14 cellular contexts compared by ENCODE assay signal in genomic region chr10:100715445-100716385, GRCh38. TPM values are rescaled to one million over a fixed set of nuclear protein-coding genes. Genes with fewer than 3 reads are reported as not detected.
A peak's percentile ranks its signal among the peaks of the same experiment; 100 is the strongest.
DNase-seq lines count a peak whose midpoint lies in the region; ATAC-seq and TF ChIP-seq lines count a peak whose summit lies in the region.
"Had no signal": no experiment of that assay in that cellular context is flagged by ENCODE, and none has a peak within 500 bp of the region (broad histone marks: within the 10 kb centered on the region; RNA-seq: fewer than 3 reads in every experiment).

No MANE protein-coding gene starts in this region.

- peak overlapping the region; percentile 57 for H3K4me2 ChIP-seq in H9 (ENCODE audit: insufficient read depth, insufficient read length, low read length)

- no peak overlapping the region for H2AK5ac ChIP-seq in H9 (ENCODE audit: insufficient read length, low read length)

- TF ChIP-seq CTCF in H9 (conservative IDR thresholded peaks at IDR 0.05): no peak

- no peaks in the 10 kb centered on the region for H3K36me3 ChIP-seq in rectal smooth muscle tissue (ENCODE audit: control insufficient read depth, insufficient read depth, low read length)

- no peak overlapping the region for H3K14ac ChIP-seq in H9 (ENCODE audit: insufficient read depth, low read length)

- no peak overlapping the region for H3T11ph ChIP-seq in H9 (ENCODE audit: low read length)

- H3K18ac ChIP-seq in H9 (ENCODE audit: insufficient read length, low read depth, low read length): no peak overlapping the region

- ATAC-seq in activated T-helper 17 cell treated with anti-CD3 and anti-CD28 coated beads, Interleukin-2, amount 50 U/mL, for 72 hours (replicated peaks): no peak
- ATAC-seq in GM21529 (IDR thresholded peaks at IDR 0.05; ENCODE audit: unreplicated experiment): no peak
- ATAC-seq in GM19455 (IDR thresholded peaks at IDR 0.05; ENCODE audit: unreplicated experiment): no peak

- H4K5ac ChIP-seq in H9 (ENCODE audit: insufficient read length, low read depth, low read length): no peak overlapping the region

- peaks cover 6 to 15% of the 10 kb centered on the region in 2 experiments for H3K4me1 Mint-ChIP-seq in H9
- H3K4me1 Mint-ChIP-seq in activated T-helper 17 cell treated with anti-CD3 and anti-CD28 coated beads, Interleukin-2, amount 50 U/mL, for 72 hours: peaks cover 12% of the 10 kb centered on the region

- no peak overlapping the region for H2BK12ac ChIP-seq in H9 (ENCODE audit: insufficient read length, low read depth, low read length)

- peak overlapping the region; percentile 15 for H3K4me3 ChIP-seq in rectal smooth muscle tissue (ENCODE audit: low read length)

- H3K9me3 ChIP-seq in H9 (ENCODE audit: control insufficient read depth, low read depth, low read length): no peaks in the 10 kb centered on the region

- peaks cover 67% of the 10 kb centered on the region for H3K27me3 ChIP-seq in H9 (ENCODE audit: insufficient read depth, low read length)
- peaks cover 44% of the 10 kb centered on the region for H3K27me3 ChIP-seq in rectal smooth muscle tissue (ENCODE audit: control insufficient read depth, insufficient read depth, low read length)

- H2BK15ac ChIP-seq in H9 (ENCODE audit: low read depth, low read length): no peak overlapping the region

- H2AFZ ChIP-seq in H9 (ENCODE audit: low read length): no peak overlapping the region

- peaks cover 3 to 4% of the 10 kb centered on the region in 2 experiments; a peak in 3 of 5 replicates for H3K9me3 Mint-ChIP-seq in H9
- H3K9me3 Mint-ChIP-seq in activated T-helper 17 cell treated with anti-CD3 and anti-CD28 coated beads, Interleukin-2, amount 50 U/mL, for 72 hours: no peaks in the 10 kb centered on the region
- H3K9me3 Mint-ChIP-seq: activated CD4-positive, alpha-beta T cell treated with anti-CD3 and anti-CD28 coated beads, Interleukin-2, amount 10 ng/mL, durations not matched to agents 7 days and 5 days had no signal

- no peak overlapping the region for H2BK120ac ChIP-seq in H9 (ENCODE audit: low read depth, low read length, poor library complexity, severe bottlenecking)

- H3K4me1 ChIP-seq in H9 (ENCODE audit: insufficient read depth, low read length) (no peaks in the 10 kb centered on the region), rectal smooth muscle tissue (ENCODE audit: control insufficient read depth, insufficient read depth, low read length) (no peaks in the 10 kb centered on the region)

- peak; percentile 65 for DNase-seq in H9
- peak; percentile 70 for DNase-seq in iPS-NIHi7 (ENCODE audit: extremely low spot score)
- no peak for DNase-seq in AG20443 (ENCODE audit: low spot score)
- no peak for DNase-seq in T-helper 9 cell
- DNase-seq: activated CD4-positive, alpha-beta T cell treated with anti-CD3 and anti-CD28 coated beads, Interleukin-2, amount 10 ng/mL, durations not matched to agents 7 days and 5 days; Calu3; stimulated activated CD4-positive, alpha-beta T cell treated with anti-CD3 and anti-CD28 coated beads, Interleukin-4, amount 100 ng/mL, for 4 hours had no signal

- H3K79me2 ChIP-seq in H9 (ENCODE audit: insufficient read depth, low read length): no peaks in the 10 kb centered on the region

- no peak overlapping the region for H3K56ac ChIP-seq in H9 (ENCODE audit: insufficient read length, low read depth, low read length)

- no CpG with 5 or more reads among the region's 66 CpGs for WGBS in H9 (ENCODE audit: extremely low coverage, insufficient read length, low lambda C conversion rate)

- no peaks in the 10 kb centered on the region for H4K20me1 ChIP-seq in H9 (ENCODE audit: control insufficient read depth, insufficient read depth, insufficient read length)

- H3K27ac Mint-ChIP-seq in H9: no peak overlapping the region
- H3K27ac Mint-ChIP-seq in activated T-helper 17 cell treated with anti-CD3 and anti-CD28 coated beads, Interleukin-2, amount 50 U/mL, for 72 hours: no peak overlapping the region
- H3K27ac Mint-ChIP-seq: activated CD4-positive, alpha-beta T cell treated with anti-CD3 and anti-CD28 coated beads, Interleukin-2, amount 10 ng/mL, durations not matched to agents 7 days and 5 days had no signal

- no peaks in the 10 kb centered on the region for H3K36me3 Mint-ChIP-seq in H9 (ENCODE audit: insufficient read depth in 1 of 3, low read depth in 3 of 3)
- no peaks in the 10 kb centered on the region for H3K36me3 Mint-ChIP-seq in activated T-helper 17 cell treated with anti-CD3 and anti-CD28 coated beads, Interleukin-2, amount 50 U/mL, for 72 hours (ENCODE audit: low read depth)

- H3K27ac ChIP-seq in H9 (ENCODE audit: insufficient read length, low read depth, low read length) (no peak overlapping the region), rectal smooth muscle tissue (ENCODE audit: low read depth, low read length) (no peak overlapping the region)

- peak overlapping the region; percentile 64 to 81 for H3K4me3 Mint-ChIP-seq in H9
- H3K4me3 Mint-ChIP-seq in activated T-helper 17 cell treated with anti-CD3 and anti-CD28 coated beads, Interleukin-2, amount 50 U/mL, for 72 hours: peak overlapping the region; percentile 52
- H3K4me3 Mint-ChIP-seq: activated CD4-positive, alpha-beta T cell treated with anti-CD3 and anti-CD28 coated beads, Interleukin-2, amount 10 ng/mL, durations not matched to agents 7 days and 5 days had no signal

- no peak overlapping the region for H2BK20ac ChIP-seq in H9 (ENCODE audit: low read depth, low read length, poor library complexity, severe bottlenecking)

- no peak overlapping the region for H3K23ac ChIP-seq in H9 (ENCODE audit: insufficient read length, low read depth, low read length)

- H3K79me1 ChIP-seq in H9 (ENCODE audit: insufficient read depth, low read depth, low read length, poor library complexity, severe bottlenecking): no peaks in the 10 kb centered on the region

- H4K91ac ChIP-seq in H9 (ENCODE audit: insufficient read length, low read depth, low read length): no peak overlapping the region

- H3K9ac ChIP-seq in H9 (ENCODE audit: extremely low read depth, insufficient read length, low read length) (no peak overlapping the region), rectal smooth muscle tissue (ENCODE audit: low read length) (no peak overlapping the region)

- no peak overlapping the region for H3K4ac ChIP-seq in H9 (ENCODE audit: low read depth, low read length)

- peaks cover 6% of the 10 kb centered on the region for H3K23me2 ChIP-seq in H9 (ENCODE audit: insufficient read length, low read depth, low read length, poor library complexity, severe bottlenecking)

- H4K8ac ChIP-seq in H9 (replicated peaks; ENCODE audit: insufficient read length, low read depth, low read length): no peak overlapping the region

- no peak overlapping the region for H2BK5ac ChIP-seq in H9 (ENCODE audit: insufficient read length, low read length)

- peaks cover 100% of the 10 kb centered on the region for H3K27me3 Mint-ChIP-seq in H9 (ENCODE audit: low read depth)
- peaks cover 80% of the 10 kb centered on the region for H3K27me3 Mint-ChIP-seq in activated T-helper 17 cell treated with anti-CD3 and anti-CD28 coated beads, Interleukin-2, amount 50 U/mL, for 72 hours

RNA-seq across cellular contexts. Expression of gene PAX2, which starts 29.7 kb away (rescaled TPM):
- not detected in 2 replicates for total RNA-seq in H9 (2021)
- under 1 TPM in 1 of 2 donors, not detected in 1; 0.16 TPM for total RNA-seq in activated T-helper 17 cell treated with anti-CD3 and anti-CD28 coated beads, Interleukin-2, amount 50 U/mL, for 72 hours
- total RNA-seq: activated CD4-positive, alpha-beta T cell treated with anti-CD3 and anti-CD28 coated beads, Interleukin-2, amount 10 ng/mL, durations not matched to agents 7 days and 5 days; Calu3; fibroblast of lung; LHCN-M2; NCI-H460 had no signal

Comparison
In these comparisons a context has a peak if more than half of its experiments do, and no peak if none do; other contexts are left out.
1. DNase-seq: peak in H9 (single experiment) and iPS-NIHi7 (single experiment); none in AG20443 (single experiment) and T-helper 9 cell (single experiment).